Comparison of ENCODE assay signal across 2 cellular contexts in the genomic region with DNA sequence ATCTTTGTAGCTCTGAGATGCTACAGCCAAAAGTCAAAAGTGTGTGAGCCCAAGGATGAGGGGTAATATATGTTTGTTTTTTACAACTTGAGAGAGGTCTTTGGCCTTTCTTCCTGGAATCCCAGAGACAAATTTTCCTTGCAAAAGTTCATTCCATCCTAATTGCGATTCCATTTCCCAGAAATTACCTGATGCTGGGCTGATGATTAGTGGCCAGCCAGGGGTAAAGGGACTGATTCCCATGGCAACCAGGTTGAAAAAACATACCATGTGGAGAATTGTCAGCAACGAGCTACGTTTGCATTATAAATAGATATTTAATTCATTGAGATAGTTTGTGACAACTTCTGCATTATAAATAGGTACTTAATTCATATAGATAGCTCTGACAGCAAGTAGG.
TF ChIP-seq lines count a peak whose summit lies in the region.

No MANE protein-coding gene starts in this region.

TF ChIP-seq in A549, 52 proteins besides CTCF, POLR2A, EP300 and RAD21:
- no peak for TF ChIP-seq EHF (CRISPR knock-in tag; IDR thresholded peaks at IDR 0.05)
- TF ChIP-seq HOXB5 (CRISPR knock-in tag; IDR thresholded peaks at IDR 0.05): no peak
- TF ChIP-seq CHD2 (IDR thresholded peaks at IDR 0.05; ENCODE audit: low read length, partially characterized antibody): no peak
- no peak for TF ChIP-seq ESRRA (IDR thresholded peaks at IDR 0.05; ENCODE audit: borderline replicate concordance, low read length)

TF ChIP-seq in H1, 55 proteins besides CTCF, POLR2A, EP300 and RAD21:
- no peak for TF ChIP-seq SP4 (IDR thresholded peaks at IDR 0.05; ENCODE audit: low read length)
- TF ChIP-seq SIRT6 (IDR thresholded peaks at IDR 0.05; ENCODE audit: low read length): no peak
- TF ChIP-seq SP1 (IDR thresholded peaks at IDR 0.05; ENCODE audit: low read depth, low read length): peak; percentile 90
- no peak for TF ChIP-seq CHD2 (IDR thresholded peaks at IDR 0.05; ENCODE audit: low read length)
- TF ChIP-seq SIX5 (IDR thresholded peaks at IDR 0.05; ENCODE audit: low read depth, low read length): no peak
